ENCODE assay signal across 8 cellular contexts in genomic region chr17:979539-980405, GRCh38.
A peak's percentile ranks its signal among the peaks of the same experiment; 100 is the strongest.
DNase-seq lines count a peak whose midpoint lies in the region; ATAC-seq lines count a peak whose summit lies in the region.

TSS of gene NXN (minus strand) at chr17:979776.

- peak within 1 kb of the TSS; percentile 81 to 96 (median 92) for H3K4me2 ChIP-seq in BLaER1 treated with 17β-estradiol and CSF1 and Interleukin-3, amounts not matched to agents 10 nM and 100 nM

- peaks cover 38 to 71% (median 54%) of the 10 kb centered on the region in 10 experiments for H3K4me1 ChIP-seq in BLaER1 treated with 17β-estradiol and CSF1 and Interleukin-3, amounts not matched to agents 10 nM and 100 nM

- peaks cover 0 to 45% (median 4%) of the 10 kb centered on the region in 11 experiments; a peak in 9 of 22 replicates for H4K20me1 ChIP-seq in BLaER1 treated with 17β-estradiol and CSF1 and Interleukin-3, amounts not matched to agents 10 nM and 100 nM

- H3K9me3 ChIP-seq in BLaER1 treated with 17β-estradiol and CSF1 and Interleukin-3, amounts not matched to agents 10 nM and 100 nM (replicated peaks in 1 of 11), result no peaks in the 10 kb centered on the region

- H3K4me3 ChIP-seq in BLaER1 treated with 17β-estradiol and CSF1 and Interleukin-3, amounts not matched to agents 10 nM and 100 nM, result peak within 1 kb of the TSS; percentile 75 to 92 (median 86)

- H3K27ac ChIP-seq in BLaER1 treated with 17β-estradiol and CSF1 and Interleukin-3, amounts not matched to agents 10 nM and 100 nM, result peak within 1 kb of the TSS in 10 of 11 experiments; percentile 42 to 87 (median 82); a peak in 19 of 22 replicates
- peak within 1 kb of the TSS; percentile 73 for H3K27ac ChIP-seq in substantia nigra (ENCODE audit: low read depth, low read length, poor library complexity, severe bottlenecking)

- peaks cover 0 to 10% (median 0%) of the 10 kb centered on the region in 11 experiments; a peak in 6 of 22 replicates for H3K36me3 ChIP-seq in BLaER1 treated with 17β-estradiol and CSF1 and Interleukin-3, amounts not matched to agents 10 nM and 100 nM

- no peaks in the 10 kb centered on the region for H3K27me3 ChIP-seq in BLaER1 treated with 17β-estradiol and CSF1 and Interleukin-3, amounts not matched to agents 10 nM and 100 nM

- peak in 64 of 76 experiments; percentile 6 to 89 (median 66) for DNase-seq in HUDEP-2 (lab: John Stamatoyannopoulos, UW; ENCODE audit: unreplicated experiment in 76 of 76)
- peak; percentile 39 for DNase-seq in SHP77 treated with DMSO at 0.1 percent for 48 hours (lab: John Stamatoyannopoulos, UW)
- DNase-seq in activated naive CD4-positive, alpha-beta T cell (lab: John Stamatoyannopoulos, UW), result peak; percentile 88 to 95 (median 94)
- peak; percentile 95 for DNase-seq in germinal center (ENCODE audit: low spot score)
- DNase-seq in nucleus accumbens (lab: John Stamatoyannopoulos, UW), result peak in 54 of 56 donors; percentile 20 to 94 (median 82)
- DNase-seq in substantia nigra (lab: John Stamatoyannopoulos, UW), result peak in 47 of 49 donors; percentile 48 to 97 (median 86)

- peak; percentile 69 for ATAC-seq in GM19455 (IDR thresholded peaks at IDR 0.05; ENCODE audit: unreplicated experiment)

- peak within 1 kb of the TSS; percentile 76 to 95 (median 88) for H3K9ac ChIP-seq in BLaER1 treated with 17β-estradiol and CSF1 and Interleukin-3, amounts not matched to agents 10 nM and 100 nM

Comparison
In these comparisons a context has a peak if more than half of its experiments do, and no peak if none do; other contexts are left out.
1. Peak in every context shown above with its lines: DNase-seq, ATAC-seq, H3K4me3 ChIP-seq and H3K27ac ChIP-seq.
2. DNase-seq: peak in every context shown above with its lines; median percentile 95 in germinal center; 94 in activated naive CD4-positive, alpha-beta T cell; 86 in substantia nigra; 82 in nucleus accumbens; 66 in HUDEP-2; 39 in SHP77 treated with DMSO at 0.1 percent for 48 hours.